16 cellular contexts compared by ENCODE assay signal in the genomic region with DNA sequence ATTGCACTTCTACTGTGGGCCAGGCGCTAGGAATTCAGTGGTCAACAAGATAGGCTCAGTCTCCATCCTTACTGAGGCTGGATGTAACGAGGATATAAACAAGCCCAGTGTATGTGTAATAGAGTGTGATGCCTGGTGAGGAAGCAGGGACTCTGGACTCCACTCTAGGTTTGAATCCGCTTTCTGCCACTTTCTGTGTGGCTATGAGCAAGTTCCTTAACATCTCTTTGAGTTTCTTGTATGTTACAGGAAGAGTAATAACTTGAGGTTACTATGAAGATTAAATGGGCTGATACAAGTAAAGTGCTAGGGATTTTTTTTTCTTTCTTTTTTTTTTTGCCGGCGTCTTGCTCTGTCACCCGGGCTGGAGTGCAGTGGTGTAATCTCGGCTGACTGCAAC. TPM values are rescaled to one million over a fixed set of nuclear protein-coding genes. Genes with fewer than 3 reads are reported as not detected.
DNase-seq lines count a peak whose midpoint lies in the region; ATAC-seq lines count a peak whose summit lies in the region.
"Had no signal": no experiment of that assay in that cellular context is flagged by ENCODE, and none has a peak within 500 bp of the region (broad histone marks: within the 10 kb centered on the region; RNA-seq: fewer than 3 reads in every experiment).

No MANE protein-coding gene starts in this region.

- CTCF ChIA-PET in CD4-positive, alpha-beta memory T cell (lab: Charles Lee; ENCODE audit: partially characterized antibody), result interaction anchor here (1.1 to 1.2 kb wide), 2 partner anchors 31 to 38 kb away, joined by 3 to 4 read pairs; no protein-coding TSS in a partner anchor
- CTCF ChIA-PET in T-cell (lab: Charles Lee), result no interaction called here

- no peak overlapping the region for H3K4me3 ChIP-seq in CD4-positive, alpha-beta memory T cell (ENCODE audit: low read length in 2 of 2)
- H3K4me3 ChIP-seq: right atrium auricular region had no signal

- H3K36me3 Mint-ChIP-seq in CD4-positive, alpha-beta memory T cell, result peaks cover under 1 to 43% of the 10 kb centered on the region in 2 donors
- peaks cover 28% of the 10 kb centered on the region for H3K36me3 Mint-ChIP-seq in T-cell
- peaks cover 28% of the 10 kb centered on the region for H3K36me3 Mint-ChIP-seq in memory B cell

- peak overlapping the region in 7 of 8 donors; percentile 59 to 85 (median 76) for H3K4me3 Mint-ChIP-seq in CD4-positive, alpha-beta memory T cell
- H3K4me3 Mint-ChIP-seq in T-cell (peak overlapping the region; percentile 41 to 67 (median 50)), memory B cell (peak overlapping the region; percentile 54)
- H3K4me3 Mint-ChIP-seq: nephron had no signal

- peaks cover 86 to 100% (median 95%) of the 10 kb centered on the region in 4 donors for H3K4me1 Mint-ChIP-seq in CD4-positive, alpha-beta memory T cell
- H3K4me1 Mint-ChIP-seq in T-cell (peaks cover 97 to 99% (median 98%) of the 10 kb centered on the region in 3 donors), memory B cell (peaks cover 81% of the 10 kb centered on the region)

- no peaks in the 10 kb centered on the region for H3K9me3 Mint-ChIP-seq in CD4-positive, alpha-beta memory T cell
- H3K9me3 Mint-ChIP-seq in T-cell (no peaks in the 10 kb centered on the region), memory B cell (peaks cover 2% of the 10 kb centered on the region)
- H3K9me3 Mint-ChIP-seq: nephron had no signal

- DNase-seq in CD4-positive, alpha-beta memory T cell, result peak; percentile 41 to 57 (median 48)
- DNase-seq in T-cell (no peak), memory B cell (ENCODE audit: low spot score in 2 of 2) (no peak), NCI-H1930 (lab: John Stamatoyannopoulos, UW) (no peak), sciatic nerve (ENCODE audit: low spot score) (no peak), NCI-H446 (lab: John Stamatoyannopoulos, UW) (no peak)
- DNase-seq: activated CD4-positive, CD25-positive, alpha-beta regulatory T cell; erythroblast; GDM1; head of caudate nucleus; NCI-H1417 treated with DMSO at 0.1 percent for 48 hours; OCI-M1 had no signal

- POLR2A ChIA-PET in CD4-positive, alpha-beta memory T cell (lab: Charles Lee; ENCODE audit: partially characterized antibody), result interaction anchor here (0.7 to 3.8 kb wide), 5 partner anchors 10 to 121 kb away, joined by 3 to 21 read pairs (median 5); partner anchors contain the start of genes DOCK2 and SPDL1
- POLR2A ChIA-PET in T-cell (lab: Charles Lee), result interaction anchor here (0.5 to 0.8 kb wide), 2 partner anchors 11 to 70 kb away, joined by 3 read pairs; no protein-coding TSS in a partner anchor

- no peaks in the 10 kb centered on the region for H3K9me3 ChIP-seq in CD4-positive, alpha-beta memory T cell (ENCODE audit: control insufficient read depth in 1 of 2, low read length in 2 of 2)
- H3K9me3 ChIP-seq: right atrium auricular region had no signal

- no peaks in the 10 kb centered on the region for H3K27me3 ChIP-seq in CD4-positive, alpha-beta memory T cell (ENCODE audit: insufficient read depth, low read length)
- H3K27me3 ChIP-seq: right atrium auricular region had no signal

- peaks cover 86% of the 10 kb centered on the region for H3K4me1 ChIP-seq in CD4-positive, alpha-beta memory T cell (ENCODE audit: insufficient read depth, low read length)

- no peaks in the 10 kb centered on the region for H3K27me3 Mint-ChIP-seq in CD4-positive, alpha-beta memory T cell
- H3K27me3 Mint-ChIP-seq in T-cell, result no peaks in the 10 kb centered on the region
- no peaks in the 10 kb centered on the region for H3K27me3 Mint-ChIP-seq in memory B cell

- ATAC-seq in GM18867 (IDR thresholded peaks at IDR 0.05; ENCODE audit: unreplicated experiment), result peak; percentile 20
- ATAC-seq in T-cell (replicated peaks in 1 of 4), result peak; percentile 49 to 67 (median 60)
- peak; percentile 37 for ATAC-seq in memory B cell (ENCODE audit: low read depth)
- ATAC-seq in sciatic nerve, result no peak
- ATAC-seq: HCT116 had no signal

- peaks cover 12% of the 10 kb centered on the region for H3K36me3 ChIP-seq in CD4-positive, alpha-beta memory T cell (ENCODE audit: insufficient read depth, low read length)
- H3K36me3 ChIP-seq: right atrium auricular region had no signal

- H3K27ac Mint-ChIP-seq in CD4-positive, alpha-beta memory T cell, result peak overlapping the region; percentile 88 to 98 (median 93)
- H3K27ac Mint-ChIP-seq in T-cell (peak overlapping the region; percentile 94 to 95), memory B cell (peak overlapping the region; percentile 95)
- H3K27ac Mint-ChIP-seq: nephron had no signal

- peak overlapping the region; percentile 16 for H3K27ac ChIP-seq in CD4-positive, alpha-beta memory T cell (ENCODE audit: low read depth, low read length)
- H3K27ac ChIP-seq: right atrium auricular region had no signal

- intact Hi-C loops in CD4-positive, alpha-beta memory T cell (cut with micrococcal nuclease), result loop anchor here (1.0 kb wide), 1 partner anchor 12 kb away; the partner anchor contains the start of gene DOCK2
- intact Hi-C loops in sciatic nerve (cut with DNase I), result no loop called here

RNA-seq across cellular contexts. Expression of gene DOCK2, which starts 12.4 kb away (rescaled TPM):
- 100 to 1,000 TPM; 222 to 223 TPM for total RNA-seq in CD4-positive, alpha-beta memory T cell
- 100 to 1,000 TPM in 1 of 2 donors, 10 to 100 TPM in 1; 45.8 to 103 TPM for polyA plus RNA-seq in CD4-positive, alpha-beta memory T cell
- total RNA-seq in T-cell (100 to 1,000 TPM; 168 to 303 (median 197) TPM), sciatic nerve (32.9 TPM)

Comparison
In these comparisons a context has a peak if more than half of its experiments do, and no peak if none do; other contexts are left out.
1. DNase-seq: peak in CD4-positive, alpha-beta memory T cell (5 of 5); none in T-cell (0 of 34), memory B cell (0 of 2), NCI-H1930 (0 of 2), sciatic nerve (single experiment) and NCI-H446 (0 of 2).
2. Peak in every context shown above with its lines, with median percentiles within 50 percentile points of each other: H3K27ac Mint-ChIP-seq and H3K4me3 Mint-ChIP-seq.